8 cellular contexts compared by ENCODE assay signal in the genomic region with DNA sequence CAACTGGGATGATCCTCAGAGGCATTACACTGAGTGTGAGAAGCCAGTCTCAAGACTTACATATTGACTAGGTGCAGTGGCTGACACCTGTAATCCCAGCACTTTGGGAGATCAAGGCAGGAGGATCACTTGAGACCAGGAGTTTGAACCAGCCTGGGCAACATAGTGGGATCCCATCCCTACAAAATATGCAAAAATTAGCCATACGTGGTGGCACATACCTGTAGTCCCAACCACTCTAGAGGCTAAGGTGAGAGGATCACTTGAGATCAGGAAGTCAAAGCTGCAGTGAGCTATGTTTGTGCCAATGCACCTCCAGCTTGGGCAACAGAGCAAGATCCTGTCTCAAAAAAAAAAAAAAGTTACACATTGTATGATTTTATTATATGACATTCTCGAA.
"Had no signal": no experiment of that assay in that cellular context is flagged by ENCODE, and none has a peak within 500 bp of the region (broad histone marks: within the 10 kb centered on the region; RNA-seq: fewer than 3 reads in every experiment).

No MANE protein-coding gene starts in this region.

- H3K4me3 Mint-ChIP-seq: GM23338, H9, HFFc6, IgD-negative memory B cell had no signal

- H3K4me2 ChIP-seq: GM23338 had no signal

- H3K27ac Mint-ChIP-seq: GM23338, H9, HFFc6, IgD-negative memory B cell had no signal

- ATAC-seq: GM23338 had no signal

- DNase-seq: H9, HCEC 1CT, HFFc6 had no signal

- H3K36me3 Mint-ChIP-seq: IgD-negative memory B cell had no signal

- FAIRE-seq: H1, H54, HTR-8/SVneo had no signal

- H3K4me3 ChIP-seq: GM23338 had no signal

- H2AFZ ChIP-seq: GM23338 had no signal

- H3K9me3 Mint-ChIP-seq: H9, HFFc6, IgD-negative memory B cell had no signal
